Comparison of ENCODE assay signal across 8 cellular contexts in the genomic region with DNA sequence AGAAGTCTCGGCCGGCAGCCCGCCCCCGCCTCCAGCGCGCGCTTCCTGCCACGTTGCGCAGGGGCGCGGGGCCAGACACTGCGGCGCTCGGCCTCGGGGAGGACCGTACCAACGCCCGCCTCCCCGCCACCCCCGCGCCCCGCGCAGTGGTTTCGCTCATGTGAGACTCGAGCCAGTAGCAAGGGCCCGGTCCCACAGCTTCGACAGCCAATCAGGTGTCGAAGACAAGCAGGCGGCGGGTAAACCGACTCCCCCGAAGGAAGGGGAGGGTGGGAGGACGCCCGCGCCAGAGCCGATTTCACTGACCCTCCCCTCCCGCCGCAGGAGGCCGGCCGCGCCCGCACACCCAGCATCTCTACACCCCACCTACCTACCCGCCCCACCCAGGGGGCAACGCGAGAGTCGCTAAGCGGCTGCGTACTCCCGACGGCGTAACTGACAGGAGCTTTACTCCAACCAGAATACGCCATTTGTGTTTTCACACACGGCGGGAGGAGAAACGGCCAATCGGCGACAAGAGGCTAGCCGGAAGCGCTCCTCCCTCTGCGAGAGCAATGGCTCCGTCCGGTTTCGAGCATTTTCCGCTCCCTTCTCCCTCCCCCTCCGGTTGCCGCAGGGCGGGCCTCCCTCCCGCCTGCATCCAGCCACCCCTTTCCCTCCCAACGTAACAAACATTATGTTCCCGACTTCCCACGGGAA. TPM values are rescaled to one million over a fixed set of nuclear protein-coding genes. Genes with fewer than 3 reads are reported as not detected.
DNase-seq lines count a peak whose midpoint lies in the region; ATAC-seq, FAIRE-seq and TF ChIP-seq lines count a peak whose summit lies in the region.

No MANE protein-coding gene starts in this region.

- peak; percentile 34 for TF ChIP-seq POLR2A in GM19193 (IDR thresholded peaks at IDR 0.05; ENCODE audit: extremely low read depth, insufficient read depth, insufficient read length)

- no peak overlapping the region for H3K4me2 ChIP-seq in keratinocyte (ENCODE audit: control insufficient read depth, extremely low read depth, insufficient read depth, low read depth, low read length)

- H3K36me3 ChIP-seq in keratinocyte (ENCODE audit: control insufficient read depth in 2 of 2, extremely low read depth in 1 of 2, insufficient read depth in 2 of 2, low read length in 2 of 2) = peaks cover 8 to 13% of the 10 kb centered on the region in 2 experiments

- H4K20me1 ChIP-seq in keratinocyte (ENCODE audit: control insufficient read depth, extremely low read depth, insufficient read depth, low read length) = peaks cover 20% of the 10 kb centered on the region

- peak; percentile 69 for FAIRE-seq in keratinocyte (lab: Jason Lieb, UNC)

- DNase-seq in AG20443 (ENCODE audit: low spot score) = peak; percentile 92
- peak; percentile 97 for DNase-seq in NCI-H460 (ENCODE audit: extremely low read depth, low read depth)
- DNase-seq in activated CD4-positive, alpha-beta T cell treated with anti-CD3 and anti-CD28 coated beads for 1 hour = peak; percentile 98
- DNase-seq in cerebellum (ENCODE audit: low spot score) = peak; percentile 95
- peak; percentile 89 for DNase-seq in keratinocyte (ENCODE audit: low read depth, low spot score)
- DNase-seq in stimulated activated CD4-positive, alpha-beta T cell treated with anti-CD3 and anti-CD28 coated beads, Interleukin-12 subunit alpha, Interleukin-12 subunit beta, amount 100 ng/mL, for 48 hours (ENCODE audit: low read depth in 2 of 3, low spot score in 1 of 3) = peak; percentile 93 to 98 (median 96)

- H3K27me3 ChIP-seq in keratinocyte (ENCODE audit: control insufficient read depth, extremely low read depth, insufficient read depth, low read length) = no peaks in the 10 kb centered on the region

- peak overlapping the region; percentile 72 to 97 (median 76) for H3K4me3 ChIP-seq in keratinocyte (ENCODE audit: control insufficient read depth in 2 of 3, extremely low read depth in 1 of 3, insufficient read depth in 2 of 3, low read depth in 1 of 3, low read length in 3 of 3)

- ATAC-seq in HG03432 (IDR thresholded peaks at IDR 0.05; ENCODE audit: unreplicated experiment) = peak; percentile 78

- H3K9me1 ChIP-seq in keratinocyte (ENCODE audit: control insufficient read depth, extremely low read depth, insufficient read depth, low read length) = no peaks in the 10 kb centered on the region

- no peaks in the 10 kb centered on the region for H3K9me3 ChIP-seq in keratinocyte (ENCODE audit: control insufficient read depth, low read depth, low read length)

- no peak for TF ChIP-seq CTCF in keratinocyte (optimal IDR thresholded peaks at IDR 0.05 in 1 of 3, IDR thresholded peaks at IDR 0.05 in 1 of 3, conservative IDR thresholded peaks at IDR 0.05 in 1 of 3; ENCODE audit: extremely low read depth in 1 of 3, insufficient read depth in 2 of 3, low read length in 3 of 3)

- peak overlapping the region; percentile 84 for H3K9ac ChIP-seq in keratinocyte (ENCODE audit: control insufficient read depth, extremely low read depth, insufficient read depth, low read length)

- peaks cover 84% of the 10 kb centered on the region for H3K79me2 ChIP-seq in keratinocyte (ENCODE audit: control insufficient read depth, insufficient read depth, low read length)

- H3K27ac ChIP-seq in keratinocyte (ENCODE audit: control insufficient read depth, insufficient read depth, low read length) = peak overlapping the region; percentile 88

- peaks cover 33% of the 10 kb centered on the region for H3K4me1 ChIP-seq in keratinocyte (ENCODE audit: control insufficient read depth, extremely low read depth, insufficient read depth, low read length)

- dilution Hi-C loops in keratinocyte (cut with MboI; ENCODE audit: extremely low pct_ligation_motif_present, low sequenced_read_pairs) = no loop called here

- H2AFZ ChIP-seq in keratinocyte (ENCODE audit: control insufficient read depth, low read length) = no peak overlapping the region

RNA-seq across cellular contexts. Expression of a gene that starts 0.6 kb away (rescaled TPM):
- 42.4 and 52.4 TPM in 2 replicates for total RNA-seq in NCI-H460 (2014; rRNA removed; shearing (Covaris generic))
- polyA plus RNA-seq in NCI-H460 (2014; cell fraction: nucleus; rRNA removed) = 61.9 and 69.7 TPM in 2 replicates
- 100.0 TPM for total RNA-seq in cerebellum
- 28.9 to 52.8 TPM (median 37.8 TPM) in 3 replicates for polyA plus RNA-seq in keratinocyte
- polyA plus RNA-seq in keratinocyte (2011; ENCODE audit: low read depth) = 175 TPM
- 23.4 and 30.0 TPM in 2 replicates for polyA plus RNA-seq in keratinocyte (2011; cell fraction: cytosol; rRNA removed)
- polyA plus RNA-seq in keratinocyte (2011; cell fraction: nucleus; rRNA removed) = 128 and 130 TPM in 2 replicates
- 36.6 and 45.3 TPM in 2 replicates for polyA plus RNA-seq in keratinocyte (2012; ENCODE audit: low replicate concordance)
- 57.9 to 114 TPM (median 75.7 TPM) in 3 replicates for polyA minus RNA-seq in keratinocyte
- 25.9 TPM for polyA minus RNA-seq in keratinocyte (2011; cell fraction: cytosol; rRNA and poly(A)+ RNA removed)
- 83.7 and 184 TPM in 2 replicates for polyA minus RNA-seq in keratinocyte (2011; cell fraction: nucleus; rRNA and poly(A)+ RNA removed)

RNA-seq across cellular contexts. Expression of a gene that starts 33.9 kb away (rescaled TPM):
- total RNA-seq in NCI-H460 (2014; rRNA removed; shearing (Covaris generic)) = 46.9 and 52.4 TPM in 2 replicates
- 35.6 and 52.2 TPM in 2 replicates for polyA plus RNA-seq in NCI-H460 (2014; cell fraction: nucleus; rRNA removed)
- 50.8 TPM for total RNA-seq in cerebellum
- polyA plus RNA-seq in keratinocyte = 42.1 to 59.8 TPM (median 42.6 TPM) in 3 replicates
- 25.4 TPM for polyA plus RNA-seq in keratinocyte (2011; ENCODE audit: low read depth)
- 30.5 and 53.4 TPM in 2 replicates for polyA plus RNA-seq in keratinocyte (2011; cell fraction: cytosol; rRNA removed)
- 34.0 and 39.7 TPM in 2 replicates for polyA plus RNA-seq in keratinocyte (2011; cell fraction: nucleus; rRNA removed)
- polyA plus RNA-seq in keratinocyte (2012; ENCODE audit: low replicate concordance) = 42.1 and 48.2 TPM in 2 replicates
- 21.5 to 68.4 TPM (median 43.7 TPM) in 3 replicates for polyA minus RNA-seq in keratinocyte
- polyA minus RNA-seq in keratinocyte (2011; cell fraction: cytosol; rRNA and poly(A)+ RNA removed) = 37.6 TPM
- polyA minus RNA-seq in keratinocyte (2011; cell fraction: nucleus; rRNA and poly(A)+ RNA removed) = 16.4 and 32.2 TPM in 2 replicates

Comparison
In these comparisons a context has a peak if more than half of its experiments do, and no peak if none do; other contexts are left out.
1. Peak in every context shown above with its lines: DNase-seq, ATAC-seq, H3K4me3 ChIP-seq and H3K27ac ChIP-seq.